Comparison of ENCODE assay signal across 11 cellular contexts in the genomic region with DNA sequence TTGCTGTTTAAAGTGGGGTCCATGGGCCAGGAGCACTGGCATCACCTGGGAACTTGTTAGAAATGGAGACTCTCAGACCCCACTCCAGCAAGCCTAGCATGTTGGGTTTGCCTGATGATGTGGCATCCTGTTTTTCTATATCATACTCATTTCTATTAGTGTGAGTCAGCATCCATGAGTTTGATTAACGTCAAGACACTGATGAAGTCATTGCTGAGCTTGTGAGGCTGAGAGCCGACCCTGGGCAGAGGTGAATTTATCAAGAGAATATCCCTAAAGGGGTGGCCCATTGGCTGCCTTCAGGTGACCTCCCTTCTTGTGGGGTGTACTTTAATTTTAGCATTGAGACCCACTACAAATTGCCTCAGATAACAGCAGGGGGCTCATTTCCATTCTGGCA. TPM values are rescaled to one million over a fixed set of nuclear protein-coding genes. Genes with fewer than 3 reads are reported as not detected.
A peak's percentile ranks its signal among the peaks of the same experiment; 100 is the strongest.
DNase-seq lines count a peak whose midpoint lies in the region; ATAC-seq and TF ChIP-seq lines count a peak whose summit lies in the region.
"Had no signal": no experiment of that assay in that cellular context is flagged by ENCODE, and none has a peak within 500 bp of the region (broad histone marks: within the 10 kb centered on the region; RNA-seq: fewer than 3 reads in every experiment).

No MANE protein-coding gene starts in this region.

- no peak for TF ChIP-seq POLR2A in lower leg skin (IDR thresholded peaks at IDR 0.05)

- peaks cover 0 to 2% of the 10 kb centered on the region in 2 donors for H3K9me3 Mint-ChIP-seq in stimulated activated naive B cell treated with anti-CD40 and anti-IgM and Interleukin-4, amounts not matched to agents 10 μg/mL and 1 μg/mL and 100 μg/mL, for 72 hours
- H3K9me3 Mint-ChIP-seq: central memory CD8-positive, alpha-beta T cell had no signal

- 45 to 54% methylated on average over 2 of the region's 2 CpGs for WGBS in lower leg skin, 2 donors

- DNase-seq in activated T-cell treated with anti-CD3 and anti-CD28 coated beads for 48 hours (ENCODE audit: low read depth) = peak; percentile 6
- no peak for DNase-seq in activated T-cell treated with anti-CD3 and anti-CD28 coated beads, Interleukin-2, amount 50 U/mL, for 1 hour
- DNase-seq in RWPE1 (ENCODE audit: low spot score) = peak; percentile 51
- DNase-seq in fibroblast of gingiva (ENCODE audit: low read depth) = peak; percentile 54
- DNase-seq in stimulated activated naive B cell treated with anti-CD40 and anti-IgM and Interleukin-4, amounts not matched to agents 10 μg/mL and 1 μg/mL and 100 μg/mL, for 72 hours = no peak
- no peak for DNase-seq in NCI-H345 (lab: John Stamatoyannopoulos, UW)
- no peak for DNase-seq in NCI-H1092 treated with DMSO at 0.1 percent for 48 hours (lab: John Stamatoyannopoulos, UW)
- no peak for DNase-seq in lower leg skin (ENCODE audit: low spot score in 2 of 2)
- DNase-seq: NCI-H446, sigmoid colon had no signal

- no peak for TF ChIP-seq CTCF in RWPE1 (conservative IDR thresholded peaks at IDR 0.05; ENCODE audit: low read depth)
- no peak for TF ChIP-seq CTCF in lower leg skin (IDR thresholded peaks at IDR 0.05)

- no peaks in the 10 kb centered on the region for H3K36me3 Mint-ChIP-seq in stimulated activated naive B cell treated with anti-CD40 and anti-IgM and Interleukin-4, amounts not matched to agents 10 μg/mL and 1 μg/mL and 100 μg/mL, for 72 hours

- peaks cover 6 to 13% of the 10 kb centered on the region in 2 donors for H3K4me1 Mint-ChIP-seq in stimulated activated naive B cell treated with anti-CD40 and anti-IgM and Interleukin-4, amounts not matched to agents 10 μg/mL and 1 μg/mL and 100 μg/mL, for 72 hours
- H3K4me1 Mint-ChIP-seq: central memory CD8-positive, alpha-beta T cell had no signal

- CTCF ChIA-PET in RWPE1 (lab: Yijun Ruan, JAX) = interaction anchor here (0.5 kb wide), 1 partner anchor 15 kb away, joined by 3 read pairs; no protein-coding TSS in a partner anchor

- no peak overlapping the region for H3K27ac ChIP-seq in RWPE1
- H3K27ac ChIP-seq: sigmoid colon had no signal

- ATAC-seq in stimulated activated naive B cell treated with anti-CD40 and anti-IgM and Interleukin-4, amounts not matched to agents 10 μg/mL and 1 μg/mL and 100 μg/mL, for 72 hours (replicated peaks) = peak; percentile 46 to 65

- intact Hi-C loops in lower leg skin (cut with DNase I; ENCODE audit: low total_unique reads) = no loop called here

- H3K27me3 Mint-ChIP-seq in stimulated activated naive B cell treated with anti-CD40 and anti-IgM and Interleukin-4, amounts not matched to agents 10 μg/mL and 1 μg/mL and 100 μg/mL, for 72 hours = no peaks in the 10 kb centered on the region

- no peak overlapping the region for H3K4me3 ChIP-seq in lower leg skin (ENCODE audit: low read depth, poor library complexity, severe bottlenecking)
- H3K4me3 ChIP-seq: sigmoid colon had no signal

- peak overlapping the region; percentile 20 for H3K27ac Mint-ChIP-seq in stimulated activated naive B cell treated with anti-CD40 and anti-IgM and Interleukin-4, amounts not matched to agents 10 μg/mL and 1 μg/mL and 100 μg/mL, for 72 hours

- POLR2A ChIA-PET in RWPE1 (lab: Yijun Ruan, JAX; ENCODE audit: low non-redundant PET) = no interaction called here

- no peak overlapping the region for H3K4me3 Mint-ChIP-seq in stimulated activated naive B cell treated with anti-CD40 and anti-IgM and Interleukin-4, amounts not matched to agents 10 μg/mL and 1 μg/mL and 100 μg/mL, for 72 hours
- H3K4me3 Mint-ChIP-seq: central memory CD8-positive, alpha-beta T cell had no signal

RNA-seq across cellular contexts. Expression of gene RNF144B, which starts 43.4 kb away (rescaled TPM):
- total RNA-seq in lower leg skin = 10 to 100 TPM; 30.6 to 57.4 (median 44.9) TPM

Comparison
In these comparisons a context has a peak if more than half of its experiments do, and no peak if none do; other contexts are left out.
1. DNase-seq: peak in activated T-cell treated with anti-CD3 and anti-CD28 coated beads for 48 hours (single experiment), RWPE1 (single experiment) and fibroblast of gingiva (single experiment); none in activated T-cell treated with anti-CD3 and anti-CD28 coated beads, Interleukin-2, amount 50 U/mL, for 1 hour (single experiment), stimulated activated naive B cell treated with anti-CD40 and anti-IgM and Interleukin-4, amounts not matched to agents 10 μg/mL and 1 μg/mL and 100 μg/mL, for 72 hours (single experiment), NCI-H345 (single experiment), NCI-H1092 treated with DMSO at 0.1 percent for 48 hours (single experiment) and lower leg skin (0 of 2).